In the genomic region with DNA sequence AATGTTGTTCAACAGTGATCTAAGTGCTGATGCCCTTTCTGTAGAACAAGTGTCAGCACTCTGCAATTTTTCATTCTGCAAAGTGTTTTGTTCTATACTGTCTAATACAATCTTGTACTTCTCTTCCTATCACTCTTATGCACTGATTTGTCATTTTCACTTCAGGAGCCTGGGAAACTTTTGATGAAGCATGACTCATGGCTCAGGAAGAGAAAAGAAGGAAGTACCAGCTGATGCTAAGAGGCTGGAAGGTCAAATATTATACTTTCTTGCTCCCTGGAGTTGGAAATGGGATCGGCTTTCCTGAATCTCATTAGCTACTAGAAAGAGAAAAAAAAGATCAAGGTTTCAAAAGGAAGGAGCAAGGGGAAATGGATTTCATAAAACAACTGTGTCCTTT, we compare ENCODE assay signal across 22 cellular contexts. TPM values are rescaled to one million over a fixed set of nuclear protein-coding genes. Genes with fewer than 3 reads are reported as not detected.
DNase-seq lines count a peak whose midpoint lies in the region; ATAC-seq, FAIRE-seq and TF ChIP-seq lines count a peak whose summit lies in the region.
"Had no signal": no experiment of that assay in that cellular context is flagged by ENCODE, and none has a peak within 500 bp of the region (broad histone marks: within the 10 kb centered on the region; RNA-seq: fewer than 3 reads in every experiment).

No MANE protein-coding gene starts in this region.

- H3K4me1 Mint-ChIP-seq in astrocyte (ENCODE audit: low read depth, unreplicated experiment), result peaks cover 16% of the 10 kb centered on the region
- H3K4me1 Mint-ChIP-seq: CD4-positive, CD25-positive, alpha-beta regulatory T cell; central memory CD8-positive, alpha-beta T cell had no signal

- H3K4me1 ChIP-seq in astrocyte (ENCODE audit: insufficient read depth, low read length), result no peaks in the 10 kb centered on the region
- H3K4me1 ChIP-seq: heart right ventricle had no signal

- H3K9me3 Mint-ChIP-seq in astrocyte (ENCODE audit: unreplicated experiment), result no peaks in the 10 kb centered on the region
- H3K9me3 Mint-ChIP-seq: central memory CD8-positive, alpha-beta T cell had no signal

- H3K79me2 ChIP-seq in astrocyte (ENCODE audit: insufficient read depth, low read length), result no peaks in the 10 kb centered on the region

- H3K4me3 ChIP-seq in astrocyte (ENCODE audit: insufficient read depth, low read depth, low read length), result no peak overlapping the region
- no peak overlapping the region for H3K4me3 ChIP-seq in fibroblast of villous mesenchyme (ENCODE audit: low read depth, low read length)
- H3K4me3 ChIP-seq: heart right ventricle had no signal

- no peak overlapping the region for H3K27ac Mint-ChIP-seq in astrocyte (ENCODE audit: unreplicated experiment)
- H3K27ac Mint-ChIP-seq: activated naive CD4-positive, alpha-beta T cell treated with anti-CD3 and anti-CD28 coated beads, Interleukin-2, amount 50 U/mL, for 72 hours; CD4-positive, CD25-positive, alpha-beta regulatory T cell; stimulated activated memory B cell treated with anti-CD40 and anti-IgM and Interleukin-4, amounts not matched to agents 10 μg/mL and 1 μg/mL and 100 μg/mL, for 72 hours; type B pancreatic cell had no signal

- H3K9me3 ChIP-seq in astrocyte (ENCODE audit: insufficient read depth, low read depth, low read length), result no peaks in the 10 kb centered on the region

- H3K4me2 ChIP-seq in astrocyte (ENCODE audit: low read length), result peak overlapping the region; percentile 5

- ATAC-seq in HG02610 (IDR thresholded peaks at IDR 0.05; ENCODE audit: unreplicated experiment), result no peak
- ATAC-seq: activated naive CD4-positive, alpha-beta T cell treated with anti-CD3 and anti-CD28 coated beads, Interleukin-2, amount 50 U/mL, for 72 hours; heart right ventricle; stimulated activated memory B cell treated with anti-CD40 and anti-IgM and Interleukin-4, amounts not matched to agents 10 μg/mL and 1 μg/mL and 100 μg/mL, for 72 hours had no signal

- H3K27me3 Mint-ChIP-seq in astrocyte (ENCODE audit: low read depth, unreplicated experiment), result no peaks in the 10 kb centered on the region
- H3K27me3 Mint-ChIP-seq: type B pancreatic cell had no signal

- DNase-seq in A172 (ENCODE audit: low spot score) (peak; percentile 57), HS-5 (ENCODE audit: low read depth) (peak; percentile 14), astrocyte (ENCODE audit: low read depth) (peak; percentile 51), fibroblast of villous mesenchyme (ENCODE audit: low read depth) (peak; percentile 16), NCI-H1694 (lab: John Stamatoyannopoulos, UW) (no peak), NCI-H2107 (lab: John Stamatoyannopoulos, UW) (no peak)
- no peak for DNase-seq in activated CD4-positive, alpha-beta T cell treated with anti-CD3 and anti-CD28 coated beads, Interleukin-2, amount 50 U/mL, for 48 hours
- DNase-seq: 8988T; activated CD4-positive, alpha-beta T cell treated with anti-CD3 and anti-CD28 coated beads for 48 hours; activated T-cell treated with anti-CD3 and anti-CD28 coated beads, Interleukin-2, amount 50 U/mL, for 1 hour; CD4-positive, CD25-positive, alpha-beta regulatory T cell; heart right ventricle; NCI-H1105; occipital lobe; SHP77 had no signal

- H4K20me1 ChIP-seq in astrocyte (ENCODE audit: insufficient read depth, low read length), result no peaks in the 10 kb centered on the region

- no peaks in the 10 kb centered on the region for H3K36me3 Mint-ChIP-seq in astrocyte (ENCODE audit: low read depth, unreplicated experiment)
- H3K36me3 Mint-ChIP-seq: activated naive CD4-positive, alpha-beta T cell treated with anti-CD3 and anti-CD28 coated beads, Interleukin-2, amount 50 U/mL, for 72 hours; CD4-positive, CD25-positive, alpha-beta regulatory T cell; stimulated activated memory B cell treated with anti-CD40 and anti-IgM and Interleukin-4, amounts not matched to agents 10 μg/mL and 1 μg/mL and 100 μg/mL, for 72 hours; type B pancreatic cell had no signal

- no peaks in the 10 kb centered on the region for H3K27me3 ChIP-seq in astrocyte (ENCODE audit: insufficient read depth, low read length)
- H3K27me3 ChIP-seq: heart right ventricle had no signal

- FAIRE-seq in astrocyte (lab: Jason Lieb, UNC), result no peak
- FAIRE-seq: endometrium, keratinocyte had no signal

- TF ChIP-seq CTCF in astrocyte (IDR thresholded peaks at IDR 0.05; ENCODE audit: insufficient read depth, low read depth, low read length) (no peak), fibroblast of villous mesenchyme (IDR thresholded peaks at IDR 0.05; ENCODE audit: insufficient read depth, low read depth, low read length) (no peak)

- H3K36me3 ChIP-seq in astrocyte (ENCODE audit: insufficient read depth, low read length), result no peaks in the 10 kb centered on the region
- H3K36me3 ChIP-seq: heart right ventricle had no signal

- no peak overlapping the region for H3K27ac ChIP-seq in astrocyte (ENCODE audit: low read depth, low read length)
- H3K27ac ChIP-seq: heart right ventricle had no signal

- no peak overlapping the region for H2AFZ ChIP-seq in astrocyte (ENCODE audit: low read depth, low read length)

- no peak overlapping the region for H3K9ac ChIP-seq in astrocyte (ENCODE audit: low read length)

- no peak overlapping the region for H3K4me3 Mint-ChIP-seq in astrocyte (ENCODE audit: unreplicated experiment)
- H3K4me3 Mint-ChIP-seq: CD4-positive, CD25-positive, alpha-beta regulatory T cell; central memory CD8-positive, alpha-beta T cell; stimulated activated memory B cell treated with anti-CD40 and anti-IgM and Interleukin-4, amounts not matched to agents 10 μg/mL and 1 μg/mL and 100 μg/mL, for 72 hours; type B pancreatic cell had no signal

RNA-seq across cellular contexts. Expression of a gene that starts 45.8 kb away (rescaled TPM):
- total RNA-seq in A172 (2014; rRNA removed; shearing (Covaris generic)), result 0.29 and 1.1 TPM in 2 replicates
- total RNA-seq in astrocyte (6.3 and 7.5 TPM in 2 replicates), fibroblast of villous mesenchyme (3.5 and 11.3 TPM in 2 replicates)
- total RNA-seq: CD4-positive, CD25-positive, alpha-beta regulatory T cell had no signal

Comparison
In these comparisons a context has a peak if more than half of its experiments do, and no peak if none do; other contexts are left out.
1. DNase-seq: peak in A172 (single experiment), HS-5 (single experiment), astrocyte (single experiment) and fibroblast of villous mesenchyme (single experiment); none in NCI-H1694 (single experiment), NCI-H2107 (single experiment) and activated CD4-positive, alpha-beta T cell treated with anti-CD3 and anti-CD28 coated beads, Interleukin-2, amount 50 U/mL, for 48 hours (0 of 2).